In the genomic region with DNA sequence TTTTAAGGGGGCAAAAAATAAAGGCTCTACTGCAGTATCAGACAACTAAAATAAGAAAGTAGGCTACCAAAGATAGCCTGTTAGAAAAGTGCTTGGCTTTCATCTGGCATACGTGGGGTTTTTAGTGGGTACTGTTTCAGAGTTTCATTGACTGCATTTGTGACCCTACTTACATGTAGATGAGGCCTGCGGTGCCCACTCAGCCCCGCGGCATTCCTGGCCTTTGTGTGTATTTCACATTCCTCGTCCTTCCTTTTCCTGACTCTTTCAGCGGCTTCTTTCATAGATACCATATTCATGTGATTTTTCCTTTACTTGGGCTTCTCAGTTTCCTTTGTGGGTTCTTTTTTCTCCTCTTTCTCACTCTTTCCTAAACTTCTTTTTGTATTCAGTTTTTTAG, we compare ENCODE assay signal across 22 cellular contexts.
"Had no signal": no experiment of that assay in that cellular context is flagged by ENCODE, and none has a peak within 500 bp of the region (broad histone marks: within the 10 kb centered on the region; RNA-seq: fewer than 3 reads in every experiment).

No MANE protein-coding gene starts in this region.

- H3K27ac ChIP-seq: foreskin keratinocyte, hepatocyte, left ventricle myocardium inferior, psoas muscle, testis had no signal

- ATAC-seq: activated CD4-positive, CD25-positive, alpha-beta regulatory T cell treated with anti-CD3 and anti-CD28 coated beads, Interleukin-2, amount 50 U/mL, for 24 hours; effector memory CD8-positive, alpha-beta T cell; foreskin keratinocyte; mucosa of descending colon; psoas muscle; right cardiac atrium had no signal

- H3K27me3 ChIP-seq: foreskin keratinocyte, hepatocyte, testis had no signal

- H2AFZ ChIP-seq: hepatocyte had no signal

- H3K4me3 Mint-ChIP-seq: activated CD4-positive, alpha-beta T cell treated with anti-CD3 and anti-CD28 coated beads, Interleukin-2, amount 10 ng/mL, durations not matched to agents 7 days and 5 days; activated naive CD8-positive, alpha-beta T cell treated with anti-CD3 and anti-CD28 coated beads for 36 hours; activated T-helper 1 cell treated with anti-CD3 and anti-CD28 coated beads, Interleukin-12 subunit alpha, Interleukin-12 subunit beta, Interleukin-2, Interleukin-4 antibody, amounts not matched to agents 30 ng/mL and 10 ng/mL and 1 ng/mL, durations not matched to agents 14 hours and 24 hours and 36 hours; effector memory CD8-positive, alpha-beta T cell; naive B cell; type B pancreatic cell had no signal

- DNase-seq: activated CD4-positive, alpha-beta T cell treated with anti-CD3 and anti-CD28 coated beads, Interleukin-2, amount 10 ng/mL, durations not matched to agents 7 days and 5 days; activated CD8-positive, alpha-beta memory T cell treated with anti-CD3 and anti-CD28 coated beads for 24 hours; activated gamma-delta T cell treated with Interleukin-2 at 50 U/mL for 16 hours; activated naive CD8-positive, alpha-beta T cell treated with anti-CD3 and anti-CD28 coated beads for 36 hours; amniotic stem cell; effector memory CD8-positive, alpha-beta T cell; foreskin keratinocyte; left ventricle myocardium inferior; mammary epithelial cell; mucosa of descending colon; naive B cell; psoas muscle; right cardiac atrium; stimulated activated CD4-positive, alpha-beta T cell treated with anti-CD3 and anti-CD28 coated beads, Interleukin-15, amount 100 ng/mL, for 24 hours; stimulated activated CD4-positive, alpha-beta T cell treated with anti-CD3 and anti-CD28 coated beads, Interleukin-2, amount 100 ng/mL, for 48 hours; T-helper 9 cell; testis had no signal

- H3K27me3 Mint-ChIP-seq: activated CD4-positive, alpha-beta T cell treated with anti-CD3 and anti-CD28 coated beads, Interleukin-2, amount 10 ng/mL, durations not matched to agents 7 days and 5 days; activated naive CD8-positive, alpha-beta T cell treated with anti-CD3 and anti-CD28 coated beads for 36 hours; effector memory CD8-positive, alpha-beta T cell; naive B cell; type B pancreatic cell had no signal

- FAIRE-seq: small intestine had no signal

- H3K9me3 ChIP-seq: left ventricle myocardium inferior, mucosa of descending colon, psoas muscle, testis had no signal

- H3K27ac Mint-ChIP-seq: activated CD4-positive, alpha-beta T cell treated with anti-CD3 and anti-CD28 coated beads, Interleukin-2, amount 10 ng/mL, durations not matched to agents 7 days and 5 days; activated naive CD8-positive, alpha-beta T cell treated with anti-CD3 and anti-CD28 coated beads for 36 hours; activated T-helper 1 cell treated with anti-CD3 and anti-CD28 coated beads, Interleukin-12 subunit alpha, Interleukin-12 subunit beta, Interleukin-2, Interleukin-4 antibody, amounts not matched to agents 30 ng/mL and 10 ng/mL and 1 ng/mL, durations not matched to agents 14 hours and 24 hours and 36 hours; effector memory CD8-positive, alpha-beta T cell; type B pancreatic cell had no signal

- H3K4me2 ChIP-seq: hepatocyte had no signal

- H3K4me3 ChIP-seq: hepatocyte, left ventricle myocardium inferior, mucosa of descending colon, psoas muscle, testis had no signal

- H3K9me3 Mint-ChIP-seq: activated CD4-positive, alpha-beta T cell treated with anti-CD3 and anti-CD28 coated beads, Interleukin-2, amount 10 ng/mL, durations not matched to agents 7 days and 5 days; activated naive CD8-positive, alpha-beta T cell treated with anti-CD3 and anti-CD28 coated beads for 36 hours; activated T-helper 1 cell treated with anti-CD3 and anti-CD28 coated beads, Interleukin-12 subunit alpha, Interleukin-12 subunit beta, Interleukin-2, Interleukin-4 antibody, amounts not matched to agents 30 ng/mL and 10 ng/mL and 1 ng/mL, durations not matched to agents 14 hours and 24 hours and 36 hours; effector memory CD8-positive, alpha-beta T cell; naive B cell; type B pancreatic cell had no signal

- H3K4me1 Mint-ChIP-seq: activated CD4-positive, alpha-beta T cell treated with anti-CD3 and anti-CD28 coated beads, Interleukin-2, amount 10 ng/mL, durations not matched to agents 7 days and 5 days; naive B cell had no signal

- H3K4me1 ChIP-seq: left ventricle myocardium inferior, psoas muscle, testis had no signal
